ENCODE assay signal across 22 cellular contexts in genomic region chr16:72910875-72911274, GRCh38.
"Had no signal": no experiment of that assay in that cellular context is flagged by ENCODE, and none has a peak within 500 bp of the region (broad histone marks: within the 10 kb centered on the region; RNA-seq: fewer than 3 reads in every experiment).

No MANE protein-coding gene starts in this region.

- H3K27ac Mint-ChIP-seq: memory B cell; natural killer cell; stimulated activated effector memory CD8-positive, alpha-beta T cell treated with anti-CD3 and anti-CD28 coated beads, Interleukin-12 subunit alpha, Interleukin-12 subunit beta, amount 100 ng/mL, for 72 hours; type B pancreatic cell had no signal

- H3K27me3 Mint-ChIP-seq: type B pancreatic cell had no signal

- H3K27ac ChIP-seq: coronary artery, ovary, right lobe of liver, testis, tibial artery had no signal

- H3K4me1 ChIP-seq: testis had no signal

- H3K4me3 Mint-ChIP-seq: memory B cell; natural killer cell; neural crest cell; stimulated activated effector memory CD8-positive, alpha-beta T cell treated with anti-CD3 and anti-CD28 coated beads, Interleukin-12 subunit alpha, Interleukin-12 subunit beta, amount 100 ng/mL, for 72 hours; type B pancreatic cell had no signal

- H3K36me3 Mint-ChIP-seq: memory B cell; natural killer cell; stimulated activated effector memory CD8-positive, alpha-beta T cell treated with anti-CD3 and anti-CD28 coated beads, Interleukin-12 subunit alpha, Interleukin-12 subunit beta, amount 100 ng/mL, for 72 hours had no signal

- H3K4me1 Mint-ChIP-seq: natural killer cell; stimulated activated effector memory CD8-positive, alpha-beta T cell treated with anti-CD3 and anti-CD28 coated beads, Interleukin-12 subunit alpha, Interleukin-12 subunit beta, amount 100 ng/mL, for 72 hours had no signal

- H3K9me3 Mint-ChIP-seq: memory B cell; natural killer cell; neural crest cell; stimulated activated effector memory CD8-positive, alpha-beta T cell treated with anti-CD3 and anti-CD28 coated beads, Interleukin-12 subunit alpha, Interleukin-12 subunit beta, amount 100 ng/mL, for 72 hours; type B pancreatic cell had no signal

- H3K9me3 ChIP-seq: ovary, right lobe of liver, testis, tibial artery had no signal

- H3K4me3 ChIP-seq: coronary artery, lung, ovary, right lobe of liver, testis, tibial artery had no signal

- DNase-seq: dermis blood vessel endothelial cell; effector memory CD4-positive, alpha-beta T cell; hypothalamus; kidney; natural killer cell; ovary; posterior cingulate gyrus; right lobe of liver; small intestine; stimulated activated CD4-positive, alpha-beta T cell treated with anti-CD3 and anti-CD28 coated beads, Interleukin-12 subunit alpha, Interleukin-12 subunit beta, amount 100 ng/mL, for 4 hours; stimulated activated CD4-positive, alpha-beta T cell treated with anti-CD3 and anti-CD28 coated beads, Interleukin-1b, Interleukin-23, amount 100 ng/mL, for 48 hours; stimulated activated CD4-positive, alpha-beta T cell treated with anti-CD3 and anti-CD28 coated beads, Interleukin-4, amount 100 ng/mL, for 1 hour; stimulated activated naive CD8-positive, alpha-beta T cell treated with anti-CD3 and anti-CD28 coated beads, Interleukin-15, Interleukin-2, amounts not matched to agents 100 U/mL and 50 U/mL, for 24 hours; substantia nigra; testis; tibial artery had no signal

- H3K27me3 ChIP-seq: ovary, right lobe of liver, testis, tibial artery had no signal

- H3K36me3 ChIP-seq: ovary, right lobe of liver, tibial artery had no signal
